In genomic region chr12:38907171-38907923, GRCh38 we compare ENCODE assay signal across 8 cellular contexts. TPM values are rescaled to one million over a fixed set of nuclear protein-coding genes. Genes with fewer than 3 reads are reported as not detected.
DNase-seq lines count a peak whose midpoint lies in the region; ATAC-seq and TF ChIP-seq lines count a peak whose summit lies in the region.

No MANE protein-coding gene starts in this region.

- no peak overlapping the region for H3K23ac ChIP-seq in trophoblast cell (ENCODE audit: low read length)

- H4K12ac ChIP-seq in trophoblast cell (ENCODE audit: low read depth, low read length) = no peak overlapping the region

- H3K9me3 ChIP-seq in Peyer's patch (peaks cover 0 to 3% (median 0%) of the 10 kb centered on the region in 4 donors), trophoblast cell (ENCODE audit: insufficient read depth, low read depth, low read length) (no peaks in the 10 kb centered on the region)

- H3K36me3 ChIP-seq in GM06990 (ENCODE audit: control insufficient read depth, insufficient read depth, low read length) = no peaks in the 10 kb centered on the region
- no peaks in the 10 kb centered on the region for H3K36me3 ChIP-seq in Peyer's patch
- no peaks in the 10 kb centered on the region for H3K36me3 ChIP-seq in trophoblast cell (ENCODE audit: control insufficient read depth in 1 of 2, insufficient read depth in 2 of 2, low read length in 2 of 2)

- no peak overlapping the region for H3K9ac ChIP-seq in trophoblast cell (ENCODE audit: low read length)

- no CpG with 5 or more reads among the region's 6 CpGs for WGBS in trophoblast cell (ENCODE audit: extremely low coverage, insufficient coverage, insufficient read length)

- H3K14ac ChIP-seq in trophoblast cell (ENCODE audit: low read length) = no peak overlapping the region

- peaks cover 6% of the 10 kb centered on the region for H3K79me2 ChIP-seq in trophoblast cell (ENCODE audit: control insufficient read depth, insufficient read depth, low read length, poor library complexity)

- TF ChIP-seq POLR2A in Peyer's patch (IDR thresholded peaks at IDR 0.05) = no peak

- peak overlapping the region; percentile 86 for H3K4me2 ChIP-seq in trophoblast cell (ENCODE audit: low read length)

- H2BK12ac ChIP-seq in trophoblast cell (ENCODE audit: low read length) = no peak overlapping the region

- H2BK120ac ChIP-seq in trophoblast cell (ENCODE audit: insufficient read depth, low read length, poor library complexity) = no peak overlapping the region

- H3K18ac ChIP-seq in trophoblast cell (ENCODE audit: low read length) = no peak overlapping the region

- peaks cover 18% of the 10 kb centered on the region for H3K79me1 ChIP-seq in trophoblast cell (ENCODE audit: low read length)

- H3K4me1 ChIP-seq in Peyer's patch (no peaks in the 10 kb centered on the region), trophoblast cell (ENCODE audit: control insufficient read depth in 1 of 2, insufficient read depth in 2 of 2, low read length in 2 of 2) (peaks cover 0 to 3% of the 10 kb centered on the region in 2 experiments)

- H3K4me3 ChIP-seq in GM06990 (replicated peaks; ENCODE audit: low read depth, low read length) (peak overlapping the region; percentile 94), Peyer's patch (peak overlapping the region; percentile 39 to 64 (median 56)), epithelial cell of proximal tubule (ENCODE audit: low read depth, low read length) (peak overlapping the region; percentile 89), trophoblast cell (ENCODE audit: low read depth, low read length) (no peak overlapping the region)

- no peak overlapping the region for H2AFZ ChIP-seq in trophoblast cell (ENCODE audit: insufficient read depth, low read length, poor library complexity)

- H2AK5ac ChIP-seq in trophoblast cell (ENCODE audit: low read length) = no peak overlapping the region

- no peak overlapping the region for H4K91ac ChIP-seq in trophoblast cell (ENCODE audit: low read depth, low read length)

- H3K4ac ChIP-seq in trophoblast cell (ENCODE audit: low read depth, low read length) = no peak overlapping the region

- no peak overlapping the region for H2BK5ac ChIP-seq in trophoblast cell (ENCODE audit: low read depth, low read length, poor library complexity)

- TF ChIP-seq CTCF in GM06990 (IDR thresholded peaks at IDR 0.05; ENCODE audit: insufficient read depth, low read length, poor library complexity, severe bottlenecking) = no peak
- no peak for TF ChIP-seq CTCF in Peyer's patch (IDR thresholded peaks at IDR 0.05)
- TF ChIP-seq CTCF in epithelial cell of proximal tubule (conservative IDR thresholded peaks at IDR 0.05; ENCODE audit: low read depth, low read length) = no peak

- no peaks in the 10 kb centered on the region for H3K27me3 ChIP-seq in GM06990 (replicated peaks; ENCODE audit: control insufficient read depth, insufficient read depth, low read length)
- no peaks in the 10 kb centered on the region for H3K27me3 ChIP-seq in Peyer's patch
- H3K27me3 ChIP-seq in trophoblast cell (ENCODE audit: insufficient read depth, low read length) = no peaks in the 10 kb centered on the region

- H3K27ac ChIP-seq in Peyer's patch (peak overlapping the region in 3 of 4 donors; percentile 14 to 95 (median 75)), trophoblast cell (ENCODE audit: low read depth, low read length) (no peak overlapping the region)

- DNase-seq in GM06990 (ENCODE audit: extremely low read depth, insufficient read length) (no peak), Peyer's patch (no peak), epithelial cell of proximal tubule (ENCODE audit: low read depth) (no peak), trophoblast cell (no peak), NCI-H446 (lab: John Stamatoyannopoulos, UW) (no peak), hippocampal formation (lab: John Stamatoyannopoulos, UW) (no peak)

- no peak overlapping the region for H4K8ac ChIP-seq in trophoblast cell (ENCODE audit: low read depth, low read length)

- no peak for ATAC-seq in HG03378 (IDR thresholded peaks at IDR 0.05; ENCODE audit: unreplicated experiment)
- no peak for ATAC-seq in GM21576 (IDR thresholded peaks at IDR 0.05; ENCODE audit: unreplicated experiment)

RNA-seq across cellular contexts. Expression of gene CPNE8, which starts 2.0 kb away (rescaled TPM):
- total RNA-seq in Peyer's patch (10 to 100 TPM in 1 of 4 donors, 1 to 10 TPM in 3; 4.4 to 23.1 (median 8.0) TPM), epithelial cell of proximal tubule (4.3 and 7.1 TPM in 2 replicates)
- 5.7 and 6.6 TPM in 2 replicates for polyA plus RNA-seq in trophoblast cell (2013)
